In the genomic region with DNA sequence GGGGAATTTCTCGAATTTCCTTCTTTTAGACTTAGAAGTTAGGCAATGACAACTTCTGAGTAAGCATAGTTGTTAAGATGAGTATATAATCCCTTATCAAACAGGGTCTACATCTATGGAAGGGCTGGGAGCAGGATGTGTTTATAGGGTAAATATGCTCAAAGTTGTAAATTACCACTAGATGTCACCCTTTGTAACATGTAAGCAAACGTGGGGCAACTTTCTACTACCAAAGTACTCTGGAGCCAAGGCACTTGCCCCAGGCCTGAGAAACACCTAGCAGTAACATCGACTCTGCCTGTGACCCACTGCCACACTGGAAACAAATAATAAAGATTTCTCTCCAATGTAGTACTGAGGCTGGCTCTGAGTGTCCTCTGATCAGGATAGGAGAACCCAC, we compare ENCODE assay signal across 9 cellular contexts.
DNase-seq lines count a peak whose midpoint lies in the region; ATAC-seq, FAIRE-seq and TF ChIP-seq lines count a peak whose summit lies in the region.
"Had no signal": no experiment of that assay in that cellular context is flagged by ENCODE, and none has a peak within 500 bp of the region (broad histone marks: within the 10 kb centered on the region; RNA-seq: fewer than 3 reads in every experiment).

No MANE protein-coding gene starts in this region.

- H3K4me3 ChIP-seq in NT2/D1 (ENCODE audit: insufficient read length, low read depth) (no peak overlapping the region), H1 (ENCODE audit: extremely low read depth in 1 of 4, insufficient read depth in 2 of 4, low read depth in 3 of 4, low read length in 4 of 4) (no peak overlapping the region)

- H3K4ac ChIP-seq in H1 (replicated peaks; ENCODE audit: insufficient read length, low read depth, low read length) = no peak overlapping the region

- H3K27me3 ChIP-seq in NT2/D1 (ENCODE audit: insufficient read depth, insufficient read length) (no peaks in the 10 kb centered on the region), H1 (replicated peaks in 1 of 4; ENCODE audit: control insufficient read depth in 3 of 4, extremely low read depth in 1 of 4, insufficient read depth in 3 of 4, low read length in 3 of 4) (no peaks in the 10 kb centered on the region)

- no peak overlapping the region for H3K9ac ChIP-seq in NT2/D1 (ENCODE audit: insufficient read length, low read depth)
- no peak overlapping the region for H3K9ac ChIP-seq in H1 (replicated peaks in 1 of 4; ENCODE audit: extremely low read depth in 1 of 4, low read depth in 3 of 4, low read length in 3 of 4)
- H3K9ac ChIP-seq: parathyroid adenoma had no signal

- H3K79me2 ChIP-seq in H1 (ENCODE audit: control insufficient read depth in 1 of 2, insufficient read depth in 2 of 2, low read length in 2 of 2) = no peaks in the 10 kb centered on the region
- H3K79me2 ChIP-seq: parathyroid adenoma had no signal

- H3K18ac ChIP-seq in H1 (ENCODE audit: extremely low read depth, low read length) = no peak overlapping the region

- peak; percentile 81 for FAIRE-seq in H1 (lab: Jason Lieb, UNC)

- no peak overlapping the region for H4K5ac ChIP-seq in H1 (ENCODE audit: insufficient read length, low read depth, low read length)

- H3K14ac ChIP-seq in H1 (ENCODE audit: insufficient read length) = no peak overlapping the region

- H2BK12ac ChIP-seq in H1 (ENCODE audit: low read depth, low read length) = no peak overlapping the region

- TF ChIP-seq POLR2A in H1 (IDR thresholded peaks at IDR 0.05; ENCODE audit: control extremely low read depth in 1 of 2, low read depth in 2 of 2, low read length in 2 of 2) = no peak

- no peak overlapping the region for H2BK15ac ChIP-seq in H1 (ENCODE audit: low read length)

- H4K91ac ChIP-seq in H1 (replicated peaks; ENCODE audit: insufficient read length, low read length) = no peak overlapping the region

- no peak overlapping the region for H3K23ac ChIP-seq in H1 (ENCODE audit: insufficient read length)

- H3K27ac ChIP-seq in H1 (ENCODE audit: low read depth, low read length) = no peak overlapping the region
- H3K27ac ChIP-seq: parathyroid adenoma had no signal

- TF ChIP-seq CTCF in H1 (IDR thresholded peaks at IDR 0.05; ENCODE audit: control extremely low read depth in 1 of 3, insufficient read depth in 1 of 3, low read depth in 1 of 3, low read length in 3 of 3) = peak in 2 of 3 experiments; percentile 48 to 52; a peak in 3 of 4 replicates

- H2BK120ac ChIP-seq in H1 (replicated peaks; ENCODE audit: low read depth, low read length) = no peak overlapping the region

- no peak overlapping the region for H2BK20ac ChIP-seq in H1 (ENCODE audit: low read length)

- no peak overlapping the region for H3K4me2 ChIP-seq in H1 (ENCODE audit: insufficient read depth in 1 of 2, low read depth in 2 of 2, low read length in 2 of 2)

- no peak overlapping the region for H2AK5ac ChIP-seq in H1 (ENCODE audit: low read depth, low read length)

- H3K9me3 ChIP-seq in NT2/D1 (ENCODE audit: insufficient read depth, low read length) (no peaks in the 10 kb centered on the region), H1 (ENCODE audit: insufficient read depth in 2 of 2, low read depth in 1 of 2, low read length in 1 of 2) (no peaks in the 10 kb centered on the region)

- CTCF ChIA-PET in H1 (lab: Charles Lee; ENCODE audit: partially characterized antibody) = interaction anchor here (0.8 to 1.6 kb wide), 7 partner anchors 9 to 531 kb away, joined by 3 to 18 read pairs (median 5); no protein-coding TSS in a partner anchor

- TF ChIP-seq EP300 in H1 (IDR thresholded peaks at IDR 0.05; ENCODE audit: borderline replicate concordance in 1 of 2, low read depth in 2 of 2, low read length in 2 of 2) = no peak

- TF ChIP-seq RAD21 in H1 (IDR thresholded peaks at IDR 0.05 in 1 of 2, conservative IDR thresholded peaks at IDR 0.05 in 1 of 2; ENCODE audit: low read depth in 2 of 2, low read length in 2 of 2) = peak; percentile 76 to 82

- 38% methylated on average over 3 of the region's 3 CpGs; no CpG with 5 or more reads in 1 of the 2 experiments for WGBS in H1 (ENCODE audit: extremely low coverage in 1 of 2, insufficient coverage in 1 of 2, insufficient read length in 1 of 2, insufficient replicate concordance in 2 of 2, low coverage in 1 of 2, low lambda C conversion rate in 2 of 2, missing lambda C conversion rate in 1 of 2), 2 experiments

- H3K56ac ChIP-seq in H1 (replicated peaks; ENCODE audit: insufficient read length, low read depth, low read length) = no peak overlapping the region

- H3K36me3 ChIP-seq in NT2/D1 (ENCODE audit: insufficient read depth, insufficient read length, low read length) = no peaks in the 10 kb centered on the region
- H3K36me3 ChIP-seq in H1 (ENCODE audit: control insufficient read depth in 2 of 4, insufficient read depth in 4 of 4, low read length in 3 of 4) = no peaks in the 10 kb centered on the region

- H3K23me2 ChIP-seq in H1 (ENCODE audit: low read depth, low read length) = no peaks in the 10 kb centered on the region

- H4K20me1 ChIP-seq in H1 (replicated peaks in 1 of 2; ENCODE audit: control insufficient read depth in 1 of 2, insufficient read depth in 2 of 2, low read length in 2 of 2) = no peaks in the 10 kb centered on the region

- H4K8ac ChIP-seq in H1 (ENCODE audit: extremely low read depth, insufficient read depth, low read length) = no peak overlapping the region

- ATAC-seq in GM19463 (IDR thresholded peaks at IDR 0.05; ENCODE audit: unreplicated experiment) (peak; percentile 78), HG03558 (IDR thresholded peaks at IDR 0.05; ENCODE audit: extremely low read depth, unreplicated experiment) (peak; percentile 52)

- H3K4me1 ChIP-seq in NT2/D1 (ENCODE audit: insufficient read depth, insufficient read length) (no peaks in the 10 kb centered on the region), H1 (replicated peaks in 1 of 4; ENCODE audit: control insufficient read depth in 3 of 4, insufficient read depth in 4 of 4, low read length in 3 of 4) (no peaks in the 10 kb centered on the region)
- H3K4me1 ChIP-seq: parathyroid adenoma had no signal

- DNase-seq in DMS114 treated with DMSO at 0.1 percent for 48 hours (lab: John Stamatoyannopoulos, UW; ENCODE audit: unreplicated experiment) = peak; percentile 36
- DNase-seq in NT2/D1 (ENCODE audit: low read depth, low spot score) = peak; percentile 25
- peak in 1 of 2 experiments; percentile 7 for DNase-seq in H1 (ENCODE audit: low read depth in 1 of 2, low spot score in 2 of 2)
- DNase-seq in myocyte (ENCODE audit: low read depth) = peak; percentile 75
- no peak for DNase-seq in stimulated activated CD4-positive, alpha-beta T cell treated with anti-CD3 and anti-CD28 coated beads, Interleukin-4, amount 100 ng/mL, for 1 hour
- no peak for DNase-seq in activated gamma-delta T cell treated with Interleukin-2 at 50 U/mL for 16 hours

- 0 out of 2 replicates have a peak overlapping the region, but pooled peaks have one; percentile 25 for H2AFZ ChIP-seq in H1 (ENCODE audit: low read length)
- H2AFZ ChIP-seq: parathyroid adenoma had no signal

- no peak overlapping the region for H2BK5ac ChIP-seq in H1 (ENCODE audit: low read depth, low read length)

- POLR2A ChIA-PET in H1 (lab: Charles Lee; ENCODE audit: partially characterized antibody) = no interaction called here

- H3K79me1 ChIP-seq in H1 (ENCODE audit: low read depth, low read length) = no peaks in the 10 kb centered on the region

TF ChIP-seq in H1, 55 proteins besides CTCF, POLR2A, EP300 and RAD21:
- TF ChIP-seq RXRA (IDR thresholded peaks at IDR 0.05; ENCODE audit: insufficient read depth, low read depth, low read length) (no peak), KDM5A (IDR thresholded peaks at IDR 0.05; ENCODE audit: low read length) (no peak), POU5F1 (IDR thresholded peaks at IDR 0.05; ENCODE audit: low read depth, low read length) (no peak), YY1 (IDR thresholded peaks at IDR 0.05; ENCODE audit: low read depth, low read length) (no peak), BCL11A (IDR thresholded peaks at IDR 0.05; ENCODE audit: low read depth in 2 of 2, low read length in 2 of 2) (no peak), HDAC2 (IDR thresholded peaks at IDR 0.05; ENCODE audit: borderline replicate concordance in 1 of 2, low read depth in 2 of 2, low read length in 2 of 2) (no peak), MAFK (IDR thresholded peaks at IDR 0.05; ENCODE audit: low read depth, low read length) (no peak)
- TF ChIP-seq, protein P1, sequence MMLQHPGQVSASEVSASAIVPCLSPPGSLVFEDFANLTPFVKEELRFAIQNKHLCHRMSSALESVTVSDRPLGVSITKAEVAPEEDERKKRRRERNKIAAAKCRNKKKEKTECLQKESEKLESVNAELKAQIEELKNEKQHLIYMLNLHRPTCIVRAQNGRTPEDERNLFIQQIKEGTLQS (IDR thresholded peaks at IDR 0.05; ENCODE audit: insufficient read depth, low read depth, low read length) = no peak

Comparison
In these comparisons a context has a peak if more than half of its experiments do, and no peak if none do; other contexts are left out.
1. DNase-seq: peak in DMS114 treated with DMSO at 0.1 percent for 48 hours (single experiment), NT2/D1 (single experiment) and myocyte (single experiment); none in stimulated activated CD4-positive, alpha-beta T cell treated with anti-CD3 and anti-CD28 coated beads, Interleukin-4, amount 100 ng/mL, for 1 hour (single experiment) and activated gamma-delta T cell treated with Interleukin-2 at 50 U/mL for 16 hours (single experiment).